In the genomic region with DNA sequence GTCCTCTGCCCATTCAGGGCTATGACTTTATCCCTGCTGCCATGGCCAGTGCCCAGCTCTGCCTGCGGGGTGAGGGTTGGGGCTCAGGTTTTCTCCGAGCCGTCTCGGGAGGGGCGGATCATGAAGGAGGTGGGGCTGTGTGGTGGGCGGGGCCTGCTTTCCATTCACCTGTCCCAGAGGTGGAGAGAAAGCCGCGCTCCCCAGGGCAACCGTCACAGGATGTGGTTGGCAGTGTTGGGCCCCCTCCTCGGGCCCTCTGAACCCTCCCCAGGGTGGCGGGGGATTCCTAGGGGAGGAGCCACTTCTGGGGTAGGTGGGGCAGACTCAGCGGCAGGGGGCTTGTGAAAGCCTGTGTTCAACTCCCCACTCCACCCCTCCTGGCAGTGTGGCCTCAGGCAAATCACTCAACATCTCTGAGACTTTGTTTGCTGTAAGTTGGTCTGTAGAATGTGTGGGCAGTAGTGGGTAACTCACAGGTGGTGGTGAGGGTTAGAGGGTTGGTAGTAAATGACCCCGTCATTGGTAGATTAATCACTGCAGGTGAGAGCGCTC, we compare ENCODE assay signal across 9 cellular contexts. TPM values are rescaled to one million over a fixed set of nuclear protein-coding genes. Genes with fewer than 3 reads are reported as not detected.
A peak's percentile ranks its signal among the peaks of the same experiment; 100 is the strongest.
DNase-seq lines count a peak whose midpoint lies in the region; ATAC-seq, FAIRE-seq and TF ChIP-seq lines count a peak whose summit lies in the region.
"Had no signal": no experiment of that assay in that cellular context is flagged by ENCODE, and none has a peak within 500 bp of the region (broad histone marks: within the 10 kb centered on the region; RNA-seq: fewer than 3 reads in every experiment).

No MANE protein-coding gene starts in this region.

- no peaks in the 10 kb centered on the region for H3K9me3 ChIP-seq in hepatocyte (ENCODE audit: low read depth)

- H3K4me1 Mint-ChIP-seq in activated CD4-positive, alpha-beta memory T cell treated with anti-CD3 and anti-CD28 coated beads for 36 hours (ENCODE audit: low read depth): peaks cover 89% of the 10 kb centered on the region

- peaks cover 23% of the 10 kb centered on the region for H3K27me3 ChIP-seq in hepatocyte

- no peaks in the 10 kb centered on the region for H3K79me2 ChIP-seq in hepatocyte

- no peaks in the 10 kb centered on the region for H3K9me3 Mint-ChIP-seq in activated CD4-positive, alpha-beta memory T cell treated with anti-CD3 and anti-CD28 coated beads for 36 hours

- CTCF ChIA-PET in activated CD4-positive, alpha-beta memory T cell treated with anti-CD3 and anti-CD28 coated beads for 36 hours (lab: Charles Lee): interaction anchor here (0.6 to 3.0 kb wide), 4 partner anchors 14 to 108 kb away, joined by 3 to 13 read pairs (median 4); no protein-coding TSS in a partner anchor

- H3K27me3 Mint-ChIP-seq in activated CD4-positive, alpha-beta memory T cell treated with anti-CD3 and anti-CD28 coated beads for 36 hours: no peaks in the 10 kb centered on the region

- peaks cover 74% of the 10 kb centered on the region for H3K36me3 Mint-ChIP-seq in activated CD4-positive, alpha-beta memory T cell treated with anti-CD3 and anti-CD28 coated beads for 36 hours

- H3K4me3 Mint-ChIP-seq in activated CD4-positive, alpha-beta memory T cell treated with anti-CD3 and anti-CD28 coated beads for 36 hours: peak overlapping the region; percentile 75
- H3K4me3 Mint-ChIP-seq: dendritic cell treated with granulocyte-macrophage colony-stimulating factor and Interleukin-4, amounts not matched to agents 40 ng/mL and 50 ng/mL, for 4 days had no signal

- no peak overlapping the region for H2AFZ ChIP-seq in hepatocyte

- H3K4me1 ChIP-seq in hepatocyte (ENCODE audit: insufficient read depth): peaks cover 4% of the 10 kb centered on the region

- no peaks in the 10 kb centered on the region for H3K9me2 ChIP-seq in hepatocyte (replicated peaks; ENCODE audit: insufficient read depth)

- TF ChIP-seq CTCF in hepatocyte (IDR thresholded peaks at IDR 0.05; ENCODE audit: poor library complexity): no peak

- no peak overlapping the region for H3K4me3 ChIP-seq in hepatocyte

- POLR2A ChIA-PET in activated CD4-positive, alpha-beta memory T cell treated with anti-CD3 and anti-CD28 coated beads for 36 hours (lab: Charles Lee): interaction anchor here (0.6 to 3.1 kb wide), 11 partner anchors 16 to 100 kb away, joined by 3 to 27 read pairs (median 12); a partner anchor contains a TSS

- peak overlapping the region; percentile 99 for H3K27ac Mint-ChIP-seq in activated CD4-positive, alpha-beta memory T cell treated with anti-CD3 and anti-CD28 coated beads for 36 hours
- H3K27ac Mint-ChIP-seq: dendritic cell treated with granulocyte-macrophage colony-stimulating factor and Interleukin-4, amounts not matched to agents 40 ng/mL and 50 ng/mL, for 4 days had no signal

- H4K20me1 ChIP-seq in hepatocyte (ENCODE audit: insufficient read depth, poor library complexity, severe bottlenecking): no peaks in the 10 kb centered on the region

- no peak for ATAC-seq in GM21619 (IDR thresholded peaks at IDR 0.05; ENCODE audit: unreplicated experiment)
- no peak for ATAC-seq in GM21576 (IDR thresholded peaks at IDR 0.05; ENCODE audit: unreplicated experiment)

- H3K36me3 ChIP-seq in hepatocyte (replicated peaks; ENCODE audit: insufficient read depth, low read depth): no peaks in the 10 kb centered on the region

- 36% methylated on average over 3 of the region's 14 CpGs for WGBS in hepatocyte (ENCODE audit: low lambda C conversion rate, missing lambda C conversion rate)

- FAIRE-seq in HTR-8/SVneo (lab: Jason Lieb, UNC): no peak

- H3K4me2 ChIP-seq in hepatocyte: peak overlapping the region; percentile 79

- intact Hi-C loops in activated CD4-positive, alpha-beta memory T cell treated with anti-CD3 and anti-CD28 coated beads for 36 hours (cut with micrococcal nuclease): loop anchor here (2.0 kb wide), 4 partner anchors 35 to 59 kb away; a partner anchor contains a TSS

- no peak overlapping the region for H3K27ac ChIP-seq in hepatocyte

- DNase-seq in HPDE6-E6E7 (ENCODE audit: extremely low spot score) (peak; percentile 36), hepatocyte (ENCODE audit: low spot score) (peak; percentile 56), OCI-M1 (lab: John Stamatoyannopoulos, UW) (no peak), HTR-8/SVneo (ENCODE audit: insufficient read length, low spot score) (no peak)
- peak; percentile 94 for DNase-seq in activated CD4-positive, alpha-beta memory T cell treated with anti-CD3 and anti-CD28 coated beads for 36 hours
- peak; percentile 73 to 88 (median 77) for DNase-seq in stimulated activated CD4-positive, alpha-beta T cell treated with anti-CD3 and anti-CD28 coated beads, TNF-alpha, amount 100 ng/mL, for 24 hours (ENCODE audit: low read depth in 3 of 3)

RNA-seq across cellular contexts. Expression of a gene that starts 50.3 kb away (rescaled TPM):
- 100 to 1,000 TPM; 271 to 279 TPM for total RNA-seq in activated CD4-positive, alpha-beta memory T cell treated with anti-CD3 and anti-CD28 coated beads for 36 hours
- 0.03 and 0.08 TPM in 2 replicates for total RNA-seq in hepatocyte
- not detected in 2 replicates for polyA plus RNA-seq in hepatocyte

Comparison
In these comparisons a context has a peak if more than half of its experiments do, and no peak if none do; other contexts are left out.
1. DNase-seq: peak in HPDE6-E6E7 (single experiment), activated CD4-positive, alpha-beta memory T cell treated with anti-CD3 and anti-CD28 coated beads for 36 hours (single experiment), hepatocyte (single experiment) and stimulated activated CD4-positive, alpha-beta T cell treated with anti-CD3 and anti-CD28 coated beads, TNF-alpha, amount 100 ng/mL, for 24 hours (3 of 3); none in OCI-M1 (single experiment) and HTR-8/SVneo (single experiment).
2. RNA of a gene that starts 50.3 kb away (total RNA-seq): 271 to 279 TPM in activated CD4-positive, alpha-beta memory T cell treated with anti-CD3 and anti-CD28 coated beads for 36 hours; 0.03 to 0.08 TPM in hepatocyte; every median in the first group is over 100 times any median in the second.